ENCODE assay signal across 1 cellular context in genomic region chr6:1396952-1397868, GRCh38.
TF ChIP-seq lines count a peak whose summit lies in the region.

No MANE protein-coding gene starts in this region.

TF ChIP-seq in HepG2, 621 proteins besides CTCF, POLR2A, EP300 and RAD21 (continued from another document and continues in another):
- TF ChIP-seq RERE (CRISPR knock-in tag; IDR thresholded peaks at IDR 0.05; ENCODE audit: low read depth) (no peak), ZBTB42 (CRISPR knock-in tag; IDR thresholded peaks at IDR 0.05) (no peak), ZNF24 (IDR thresholded peaks at IDR 0.05) (no peak), PAXIP1 (CRISPR knock-in tag; conservative IDR thresholded peaks at IDR 0.05) (no peak), ZNF781 (CRISPR knock-in tag; IDR thresholded peaks at IDR 0.05; ENCODE audit: borderline replicate concordance, not compliant biosample characterization) (no peak), ATF2 (CRISPR knock-in tag; IDR thresholded peaks at IDR 0.05) (no peak), KAT8 (CRISPR knock-in tag; IDR thresholded peaks at IDR 0.05) (0 out of 2 replicates have a peak, but pooled peaks have one; percentile 26), BRD4 (CRISPR knock-in tag; IDR thresholded peaks at IDR 0.05) (no peak), ZNF550 (CRISPR knock-in tag; IDR thresholded peaks at IDR 0.05; ENCODE audit: borderline replicate concordance) (no peak), NFKBIZ (CRISPR knock-in tag; IDR thresholded peaks at IDR 0.05) (no peak), ZZZ3 (CRISPR knock-in tag; IDR thresholded peaks at IDR 0.05; ENCODE audit: borderline replicate concordance) (no peak), PAX8 (CRISPR knock-in tag; IDR thresholded peaks at IDR 0.05; ENCODE audit: borderline replicate concordance) (no peak), EEA1 (CRISPR knock-in tag; IDR thresholded peaks at IDR 0.05; ENCODE audit: borderline replicate concordance) (no peak), ZGPAT (CRISPR knock-in tag; IDR thresholded peaks at IDR 0.05) (peak; percentile 32; the same call in 1 of the 2 replicates), MAX (IDR thresholded peaks at IDR 0.05) (0 out of 2 replicates have a peak, but pooled peaks have one; percentile 24), ZNF784 (CRISPR knock-in tag; IDR thresholded peaks at IDR 0.05; ENCODE audit: borderline replicate concordance) (no peak), MYNN (CRISPR knock-in tag; IDR thresholded peaks at IDR 0.05; ENCODE audit: low read depth) (no peak), SSRP1 (CRISPR knock-in tag; IDR thresholded peaks at IDR 0.05) (no peak), MEIS2 (CRISPR knock-in tag; IDR thresholded peaks at IDR 0.05) (0 out of 2 replicates have a peak, but pooled peaks have one; percentile 18), DDIT3 (CRISPR knock-in tag; IDR thresholded peaks at IDR 0.05) (no peak), CBX2 (IDR thresholded peaks at IDR 0.05; ENCODE audit: low read depth, low read length) (no peak), CBX2 (CRISPR knock-in tag; IDR thresholded peaks at IDR 0.05; ENCODE audit: low read depth) (peak; percentile 50; the same call in 1 of the 2 replicates), ZXDC (CRISPR knock-in tag; IDR thresholded peaks at IDR 0.05) (no peak), CAMTA2 (CRISPR knock-in tag; IDR thresholded peaks at IDR 0.05; ENCODE audit: borderline replicate concordance) (no peak), HNF4A (CRISPR knock-in tag; IDR thresholded peaks at IDR 0.05) (no peak), ZBTB20 (CRISPR knock-in tag; IDR thresholded peaks at IDR 0.05; ENCODE audit: borderline replicate concordance, low read depth) (peak; percentile 34; the same call in 1 of the 2 replicates), ZBTB43 (CRISPR knock-in tag; conservative IDR thresholded peaks at IDR 0.05) (0 out of 2 replicates have a peak, but pooled peaks have one; percentile 41), FOXO4 (CRISPR knock-in tag; conservative IDR thresholded peaks at IDR 0.05) (0 out of 2 replicates have a peak, but pooled peaks have one; percentile 17), ZNF354B (CRISPR knock-in tag; IDR thresholded peaks at IDR 0.05) (no peak), NBN (conservative IDR thresholded peaks at IDR 0.05) (no peak), ZNF589 (CRISPR knock-in tag; conservative IDR thresholded peaks at IDR 0.05) (no peak), TSC22D2 (CRISPR knock-in tag; IDR thresholded peaks at IDR 0.05; ENCODE audit: borderline replicate concordance) (no peak), ZMYM4 (CRISPR knock-in tag; IDR thresholded peaks at IDR 0.05) (no peak), MLXIP (CRISPR knock-in tag; IDR thresholded peaks at IDR 0.05; ENCODE audit: borderline replicate concordance) (no peak), REXO4 (CRISPR knock-in tag; IDR thresholded peaks at IDR 0.05; ENCODE audit: borderline replicate concordance) (no peak), ERF (CRISPR knock-in tag; IDR thresholded peaks at IDR 0.05) (0 out of 2 replicates have a peak, but pooled peaks have one; percentile 32), TGIF2 (CRISPR knock-in tag; IDR thresholded peaks at IDR 0.05) (0 out of 2 replicates have a peak, but pooled peaks have one; percentile 53)
